In the genomic region with DNA sequence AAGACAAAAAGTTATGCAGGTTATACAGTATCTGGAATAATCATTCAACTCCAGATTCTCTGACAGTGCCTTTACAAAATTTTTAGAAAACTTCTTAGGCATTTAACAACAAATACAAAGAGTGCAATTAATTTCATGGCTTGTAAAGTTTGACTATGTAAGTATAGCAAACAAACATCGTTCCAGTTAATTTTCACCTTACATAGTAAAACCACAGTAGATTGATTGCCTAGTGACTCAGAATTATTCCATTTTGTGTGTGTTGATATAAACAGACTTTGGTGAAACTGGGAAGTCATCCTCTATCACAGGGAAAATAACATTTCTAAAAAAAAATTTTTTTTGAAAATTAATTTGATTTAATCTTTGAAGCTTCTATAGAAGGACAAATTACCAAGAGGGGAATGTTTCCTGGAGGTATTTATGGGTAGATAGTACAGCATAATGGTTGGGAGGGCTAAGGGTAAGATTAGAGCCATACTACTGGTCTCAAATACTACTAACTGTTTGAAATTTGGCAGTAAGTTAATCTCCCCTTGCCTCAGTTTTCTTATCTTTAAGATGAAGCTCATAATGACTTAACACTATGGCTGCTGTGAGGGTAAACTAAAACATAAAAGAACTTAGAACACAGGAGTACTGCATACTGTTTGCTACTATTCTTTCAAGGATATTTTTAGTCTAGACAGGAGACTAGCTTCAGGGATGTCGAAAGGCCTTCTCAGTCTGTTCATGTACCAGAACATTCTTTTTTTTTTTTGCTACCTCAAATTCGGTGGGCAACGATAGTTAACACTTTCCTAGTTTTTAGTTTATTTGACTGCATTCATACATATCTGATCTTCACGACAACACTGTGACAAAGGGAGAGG, we compare ENCODE assay signal across 2 cellular contexts.
TF ChIP-seq lines count a peak whose summit lies in the region.

No MANE protein-coding gene starts in this region.

TF ChIP-seq in GM23338, 12 proteins besides CTCF, POLR2A, EP300 and RAD21:
- no peak for TF ChIP-seq JUNB (IDR thresholded peaks at IDR 0.05; ENCODE audit: unreplicated experiment)
- TF ChIP-seq EZH2 (IDR thresholded peaks at IDR 0.05; ENCODE audit: low read depth, unreplicated experiment), result no peak
- TF ChIP-seq EZH2phosphoT487 (IDR thresholded peaks at IDR 0.05; ENCODE audit: unreplicated experiment), result no peak

TF ChIP-seq in IMR-90, 13 proteins besides CTCF, POLR2A, EP300 and RAD21:
- TF ChIP-seq, protein P1, sequence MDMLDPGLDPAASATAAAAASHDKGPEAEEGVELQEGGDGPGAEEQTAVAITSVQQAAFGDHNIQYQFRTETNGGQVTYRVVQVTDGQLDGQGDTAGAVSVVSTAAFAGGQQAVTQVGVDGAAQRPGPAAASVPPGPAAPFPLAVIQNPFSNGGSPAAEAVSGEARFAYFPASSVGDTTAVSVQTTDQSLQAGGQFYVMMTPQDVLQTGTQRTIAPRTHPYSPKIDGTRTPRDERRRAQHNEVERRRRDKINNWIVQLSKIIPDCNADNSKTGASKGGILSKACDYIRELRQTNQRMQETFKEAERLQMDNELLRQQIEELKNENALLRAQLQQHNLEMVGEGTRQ (IDR thresholded peaks at IDR 0.05; ENCODE audit: low read depth, low read length), result no peak
- TF ChIP-seq, protein P2, sequence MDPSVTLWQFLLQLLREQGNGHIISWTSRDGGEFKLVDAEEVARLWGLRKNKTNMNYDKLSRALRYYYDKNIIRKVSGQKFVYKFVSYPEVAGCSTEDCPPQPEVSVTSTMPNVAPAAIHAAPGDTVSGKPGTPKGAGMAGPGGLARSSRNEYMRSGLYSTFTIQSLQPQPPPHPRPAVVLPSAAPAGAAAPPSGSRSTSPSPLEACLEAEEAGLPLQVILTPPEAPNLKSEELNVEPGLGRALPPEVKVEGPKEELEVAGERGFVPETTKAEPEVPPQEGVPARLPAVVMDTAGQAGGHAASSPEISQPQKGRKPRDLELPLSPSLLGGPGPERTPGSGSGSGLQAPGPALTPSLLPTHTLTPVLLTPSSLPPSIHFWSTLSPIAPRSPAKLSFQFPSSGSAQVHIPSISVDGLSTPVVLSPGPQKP (IDR thresholded peaks at IDR 0.05; ENCODE audit: borderline replicate concordance, low read depth, low read length), result no peak
- no peak for TF ChIP-seq MAZ (IDR thresholded peaks at IDR 0.05; ENCODE audit: borderline replicate concordance, low read depth, low read length)
- TF ChIP-seq SMC3 (IDR thresholded peaks at IDR 0.05; ENCODE audit: low read depth, low read length), result no peak
- TF ChIP-seq RCOR1 (IDR thresholded peaks at IDR 0.05; ENCODE audit: insufficient replicate concordance, low read length), result no peak
- TF ChIP-seq NFE2L2 (IDR thresholded peaks at IDR 0.05; ENCODE audit: low read depth, low read length), result no peak
- no peak for TF ChIP-seq FOS (IDR thresholded peaks at IDR 0.05; ENCODE audit: low read depth, low read length)
